9 cellular contexts compared by ENCODE assay signal in the genomic region with DNA sequence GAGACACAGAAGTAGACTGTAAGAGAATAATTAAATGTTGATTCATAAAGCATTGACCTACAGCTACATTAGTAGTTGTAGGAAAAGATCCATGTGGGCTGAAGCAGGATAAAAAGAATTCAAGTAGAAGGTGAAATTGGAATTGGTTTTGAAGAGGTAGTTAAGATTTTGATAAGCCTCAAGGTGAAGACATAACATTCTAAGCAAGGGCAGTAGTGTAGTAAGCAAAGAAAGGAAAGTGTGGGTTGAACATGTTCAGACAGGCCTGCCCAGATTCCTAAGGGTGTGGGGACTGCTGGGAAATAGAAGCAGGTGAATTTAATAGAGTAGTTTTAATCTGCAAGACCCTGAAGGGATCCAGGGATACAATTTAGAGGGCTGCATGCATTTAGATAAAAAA. TPM values are rescaled to one million over a fixed set of nuclear protein-coding genes. Genes with fewer than 3 reads are reported as not detected.
A peak's percentile ranks its signal among the peaks of the same experiment; 100 is the strongest.
DNase-seq lines count a peak whose midpoint lies in the region; ATAC-seq and TF ChIP-seq lines count a peak whose summit lies in the region.
"Had no signal": no experiment of that assay in that cellular context is flagged by ENCODE, and none has a peak within 500 bp of the region (broad histone marks: within the 10 kb centered on the region; RNA-seq: fewer than 3 reads in every experiment).

No MANE protein-coding gene starts in this region.

- H3K4me1 ChIP-seq in DND-41 (ENCODE audit: insufficient read depth, low read length) (peaks cover 42% of the 10 kb centered on the region), mammary epithelial cell (ENCODE audit: insufficient read depth, low read length) (peaks cover 48% of the 10 kb centered on the region), tibial nerve (peaks cover 0 to 95% (median 68%) of the 10 kb centered on the region in 4 donors)

- H3K27me3 ChIP-seq in DND-41 (ENCODE audit: insufficient read depth, low read length, poor library complexity) (no peaks in the 10 kb centered on the region), mammary epithelial cell (ENCODE audit: insufficient read depth, low read length) (no peaks in the 10 kb centered on the region), tibial nerve (no peaks in the 10 kb centered on the region), MG63 (no peaks in the 10 kb centered on the region)

- H4K20me1 ChIP-seq in DND-41 (ENCODE audit: insufficient read depth, low read length) (peaks cover 74% of the 10 kb centered on the region), mammary epithelial cell (ENCODE audit: insufficient read depth, low read length) (no peaks in the 10 kb centered on the region)

- in situ Hi-C loops in mammary epithelial cell (cut with MboI; ENCODE audit: low sequenced_read_pairs in 2 of 2), result no loop called here

- no peak for TF ChIP-seq EP300 in tibial nerve (IDR thresholded peaks at IDR 0.05)

- H2AFZ ChIP-seq in DND-41 (ENCODE audit: low read depth, low read length) (no peak overlapping the region), mammary epithelial cell (ENCODE audit: low read depth, low read length) (no peak overlapping the region)

- H3K9me3 ChIP-seq in DND-41 (ENCODE audit: insufficient read depth, low read length, severe bottlenecking) (no peaks in the 10 kb centered on the region), mammary epithelial cell (replicated peaks; ENCODE audit: insufficient read depth, low read length) (no peaks in the 10 kb centered on the region), tibial nerve (no peaks in the 10 kb centered on the region), MG63 (no peaks in the 10 kb centered on the region)

- H3K9me3 Mint-ChIP-seq in natural killer cell, result no peaks in the 10 kb centered on the region

- no peaks in the 10 kb centered on the region for H3K36me3 Mint-ChIP-seq in natural killer cell

- no peak for TF ChIP-seq POLR2A in tibial nerve (IDR thresholded peaks at IDR 0.05)

- H3K36me3 ChIP-seq in DND-41 (ENCODE audit: insufficient read depth, low read length) (no peaks in the 10 kb centered on the region), mammary epithelial cell (ENCODE audit: insufficient read depth, low read length) (no peaks in the 10 kb centered on the region), tibial nerve (no peaks in the 10 kb centered on the region), MG63 (no peaks in the 10 kb centered on the region)

- H3K9ac ChIP-seq in DND-41 (ENCODE audit: low read depth, low read length), result no peak overlapping the region
- H3K9ac ChIP-seq in mammary epithelial cell (ENCODE audit: insufficient read depth, low read length), result peak overlapping the region; percentile 32

- intact Hi-C loops in mammary epithelial cell (cut with micrococcal nuclease), result no loop called here
- intact Hi-C loops in natural killer cell (cut with micrococcal nuclease), result no loop called here

- H3K27me3 Mint-ChIP-seq in natural killer cell (ENCODE audit: low read depth in 2 of 2), result no peaks in the 10 kb centered on the region

- H3K79me2 ChIP-seq in DND-41 (ENCODE audit: insufficient read depth, low read length) (peaks cover 100% of the 10 kb centered on the region), mammary epithelial cell (ENCODE audit: insufficient read depth, low read length) (peaks cover 93% of the 10 kb centered on the region)

- BruUV-seq in mammary epithelial cell (replicated peaks; lab: Mats Ljungman, UMichigan), result no TSS peak

- CTCF ChIA-PET in mammary epithelial cell (lab: Charles Lee; ENCODE audit: low non-redundant PET), result interaction anchor here (0.6 kb wide), 1 partner anchor 136 kb away, joined by 3 read pairs; no protein-coding TSS in a partner anchor

- H3K4me3 ChIP-seq in DND-41 (ENCODE audit: low read depth in 1 of 2, low read length in 2 of 2), result no peak overlapping the region
- peak overlapping the region in 2 of 3 experiments; percentile 7 to 35 for H3K4me3 ChIP-seq in mammary epithelial cell (replicated peaks in 1 of 3; ENCODE audit: insufficient read depth in 1 of 3, low read depth in 2 of 3, low read length in 3 of 3)
- no peak overlapping the region for H3K4me3 ChIP-seq in tibial nerve
- H3K4me3 ChIP-seq in MG63, result no peak overlapping the region

- peaks cover 71 to 73% of the 10 kb centered on the region in 2 donors for H3K4me1 Mint-ChIP-seq in natural killer cell

- DNase-seq in DND-41, result peak; percentile 32
- peak; percentile 51 for DNase-seq in LoVo (ENCODE audit: low spot score)
- DNase-seq in mammary epithelial cell, result peak; percentile 70
- no peak for DNase-seq in natural killer cell
- no peak for DNase-seq in tibial nerve (ENCODE audit: low spot score in 2 of 2)
- DNase-seq in RPMI8226, result no peak
- no peak for DNase-seq in MG63
- no peak for DNase-seq in DMS53 (lab: John Stamatoyannopoulos, UW)
- DNase-seq: NCI-H2029 had no signal

- no peak for TF ChIP-seq CTCF in DND-41 (IDR thresholded peaks at IDR 0.05; ENCODE audit: borderline replicate concordance, extremely low read depth, low read length, poor library complexity, severe bottlenecking)
- TF ChIP-seq CTCF in mammary epithelial cell (conservative IDR thresholded peaks at IDR 0.05 in 1 of 2, IDR thresholded peaks at IDR 0.05 in 1 of 2; ENCODE audit: extremely low read depth in 1 of 2, insufficient read depth in 1 of 2, low read depth in 1 of 2, low read length in 2 of 2), result no peak
- no peak for TF ChIP-seq CTCF in natural killer cell (IDR thresholded peaks at IDR 0.05)
- TF ChIP-seq CTCF in tibial nerve (IDR thresholded peaks at IDR 0.05), result no peak

- H3K4me3 Mint-ChIP-seq in natural killer cell, result peak overlapping the region; percentile 9

- H3K27ac ChIP-seq in DND-41 (ENCODE audit: low read length) (no peak overlapping the region), mammary epithelial cell (ENCODE audit: insufficient read depth, low read depth, low read length) (peak overlapping the region; percentile 83), tibial nerve (peak overlapping the region in 2 of 4 donors; percentile 15 to 47)

- dilution Hi-C loops in mammary epithelial cell (cut with HindIII; ENCODE audit: low sequenced_read_pairs), result loop anchor here (5.0 kb wide), 1 partner anchor 99 kb away; no protein-coding TSS in a partner anchor

- ATAC-seq in DND-41 (ENCODE audit: insufficient read depth, low read depth), result peak; percentile 82
- ATAC-seq in natural killer cell, result no peak

- peak overlapping the region; percentile 6 to 45 for H3K27ac Mint-ChIP-seq in natural killer cell

- H3K4me2 ChIP-seq in DND-41 (ENCODE audit: insufficient read depth, low read length) (no peak overlapping the region), mammary epithelial cell (ENCODE audit: insufficient read depth, low read depth, low read length) (peak overlapping the region; percentile 83)

RNA-seq across cellular contexts. Expression of gene TAB2, which starts 19.0 kb away (rescaled TPM):
- total RNA-seq in mammary epithelial cell (10 to 100 TPM; 21.2 to 47.3 TPM), natural killer cell (10 to 100 TPM; 65.7 to 74.9 (median 68.9) TPM), tibial nerve (100 to 1,000 TPM in 1 of 4 donors, 10 to 100 TPM in 3; 57.5 to 101 (median 74.7) TPM)
- 31.0 TPM for polyA plus RNA-seq in mammary epithelial cell
- polyA minus RNA-seq in mammary epithelial cell, result 59.2 TPM
- 27.3 and 49.3 TPM in 2 replicates for total RNA-seq in MG63 (2014; rRNA removed; shearing (Covaris generic); ENCODE audit: low replicate concordance)

Comparison
In these comparisons a context has a peak if more than half of its experiments do, and no peak if none do; other contexts are left out.
1. DNase-seq: peak in DND-41 (single experiment), LoVo (single experiment) and mammary epithelial cell (single experiment); none in natural killer cell (single experiment), tibial nerve (0 of 2), RPMI8226 (single experiment), MG63 (single experiment) and DMS53 (single experiment).
2. H3K4me3 ChIP-seq: peak in mammary epithelial cell (2 of 3); none in DND-41 (0 of 2), tibial nerve (0 of 4) and MG63 (single experiment).